Comparison of ENCODE assay signal across 1 cellular context in the genomic region with DNA sequence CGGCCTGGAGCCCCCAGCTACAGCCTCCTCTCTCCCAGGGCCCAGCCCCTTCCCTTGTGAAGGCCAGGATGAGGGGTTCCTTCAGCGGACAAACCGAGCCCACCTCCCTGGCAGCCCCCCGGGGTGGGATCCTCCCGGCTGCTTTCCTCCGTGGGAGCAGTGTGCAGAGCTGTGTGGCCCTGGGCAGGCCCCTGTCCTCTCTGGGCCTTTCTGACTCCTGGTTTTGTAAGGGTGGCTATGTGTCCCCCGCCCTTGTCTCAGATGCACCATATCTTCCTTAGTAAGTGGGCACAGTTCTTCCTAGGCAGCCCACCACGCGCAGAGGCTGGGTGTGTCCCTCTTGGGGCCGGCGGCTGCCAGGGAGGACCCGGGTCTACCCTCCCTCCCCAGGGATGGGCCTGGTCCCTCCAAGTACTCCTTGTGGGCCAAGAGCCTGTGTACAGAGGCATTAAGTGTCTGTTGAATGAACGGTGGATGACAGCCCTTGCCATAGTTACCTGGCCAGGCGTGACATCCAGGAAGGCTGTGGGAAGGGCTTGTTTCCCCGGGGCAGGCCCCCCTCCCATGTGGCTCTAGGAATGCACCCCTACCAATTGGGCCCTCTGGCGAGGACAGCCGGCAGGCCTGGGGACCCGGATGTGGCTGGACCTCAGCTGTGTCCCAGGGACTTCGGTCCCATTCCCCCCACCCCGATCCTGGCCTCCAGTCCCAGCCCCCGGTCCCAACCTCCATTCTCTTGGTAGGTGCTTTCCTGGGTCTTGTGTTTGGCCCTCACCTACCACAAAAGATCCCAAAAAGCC.
TF ChIP-seq lines count a peak whose summit lies in the region.

No MANE protein-coding gene starts in this region.

TF ChIP-seq in A549, 52 proteins besides CTCF, POLR2A, EP300 and RAD21 (continued from another document):
- TF ChIP-seq CBX8 (IDR thresholded peaks at IDR 0.05) = no peak
- no peak for TF ChIP-seq RNF2 (IDR thresholded peaks at IDR 0.05; ENCODE audit: borderline replicate concordance, low read depth)
- no peak for TF ChIP-seq RCOR1 (IDR thresholded peaks at IDR 0.05; ENCODE audit: low read depth, low read length)
- TF ChIP-seq ZSCAN20 (CRISPR knock-in tag; IDR thresholded peaks at IDR 0.05) = no peak
- no peak for TF ChIP-seq CHD4 (IDR thresholded peaks at IDR 0.05; ENCODE audit: borderline replicate concordance)
- TF ChIP-seq, protein P1, sequence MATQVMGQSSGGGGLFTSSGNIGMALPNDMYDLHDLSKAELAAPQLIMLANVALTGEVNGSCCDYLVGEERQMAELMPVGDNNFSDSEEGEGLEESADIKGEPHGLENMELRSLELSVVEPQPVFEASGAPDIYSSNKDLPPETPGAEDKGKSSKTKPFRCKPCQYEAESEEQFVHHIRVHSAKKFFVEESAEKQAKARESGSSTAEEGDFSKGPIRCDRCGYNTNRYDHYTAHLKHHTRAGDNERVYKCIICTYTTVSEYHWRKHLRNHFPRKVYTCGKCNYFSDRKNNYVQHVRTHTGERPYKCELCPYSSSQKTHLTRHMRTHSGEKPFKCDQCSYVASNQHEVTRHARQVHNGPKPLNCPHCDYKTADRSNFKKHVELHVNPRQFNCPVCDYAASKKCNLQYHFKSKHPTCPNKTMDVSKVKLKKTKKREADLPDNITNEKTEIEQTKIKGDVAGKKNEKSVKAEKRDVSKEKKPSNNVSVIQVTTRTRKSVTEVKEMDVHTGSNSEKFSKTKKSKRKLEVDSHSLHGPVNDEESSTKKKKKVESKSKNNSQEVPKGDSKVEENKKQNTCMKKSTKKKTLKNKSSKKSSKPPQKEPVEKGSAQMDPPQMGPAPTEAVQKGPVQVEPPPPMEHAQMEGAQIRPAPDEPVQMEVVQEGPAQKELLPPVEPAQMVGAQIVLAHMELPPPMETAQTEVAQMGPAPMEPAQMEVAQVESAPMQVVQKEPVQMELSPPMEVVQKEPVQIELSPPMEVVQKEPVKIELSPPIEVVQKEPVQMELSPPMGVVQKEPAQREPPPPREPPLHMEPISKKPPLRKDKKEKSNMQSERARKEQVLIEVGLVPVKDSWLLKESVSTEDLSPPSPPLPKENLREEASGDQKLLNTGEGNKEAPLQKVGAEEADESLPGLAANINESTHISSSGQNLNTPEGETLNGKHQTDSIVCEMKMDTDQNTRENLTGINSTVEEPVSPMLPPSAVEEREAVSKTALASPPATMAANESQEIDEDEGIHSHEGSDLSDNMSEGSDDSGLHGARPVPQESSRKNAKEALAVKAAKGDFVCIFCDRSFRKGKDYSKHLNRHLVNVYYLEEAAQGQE (IDR thresholded peaks at IDR 0.05) = no peak
- TF ChIP-seq EHF (CRISPR knock-in tag; IDR thresholded peaks at IDR 0.05) = no peak
- TF ChIP-seq ESRRA (IDR thresholded peaks at IDR 0.05; ENCODE audit: borderline replicate concordance, low read length) = no peak
- no peak for TF ChIP-seq ZFP36 (IDR thresholded peaks at IDR 0.05; ENCODE audit: borderline replicate concordance, partially characterized antibody)
- no peak for TF ChIP-seq HEYL (CRISPR knock-in tag; IDR thresholded peaks at IDR 0.05)
- TF ChIP-seq NR3C1 (IDR thresholded peaks at IDR 0.05) = no peak
